ENCODE assay signal across 8 cellular contexts in the genomic region with DNA sequence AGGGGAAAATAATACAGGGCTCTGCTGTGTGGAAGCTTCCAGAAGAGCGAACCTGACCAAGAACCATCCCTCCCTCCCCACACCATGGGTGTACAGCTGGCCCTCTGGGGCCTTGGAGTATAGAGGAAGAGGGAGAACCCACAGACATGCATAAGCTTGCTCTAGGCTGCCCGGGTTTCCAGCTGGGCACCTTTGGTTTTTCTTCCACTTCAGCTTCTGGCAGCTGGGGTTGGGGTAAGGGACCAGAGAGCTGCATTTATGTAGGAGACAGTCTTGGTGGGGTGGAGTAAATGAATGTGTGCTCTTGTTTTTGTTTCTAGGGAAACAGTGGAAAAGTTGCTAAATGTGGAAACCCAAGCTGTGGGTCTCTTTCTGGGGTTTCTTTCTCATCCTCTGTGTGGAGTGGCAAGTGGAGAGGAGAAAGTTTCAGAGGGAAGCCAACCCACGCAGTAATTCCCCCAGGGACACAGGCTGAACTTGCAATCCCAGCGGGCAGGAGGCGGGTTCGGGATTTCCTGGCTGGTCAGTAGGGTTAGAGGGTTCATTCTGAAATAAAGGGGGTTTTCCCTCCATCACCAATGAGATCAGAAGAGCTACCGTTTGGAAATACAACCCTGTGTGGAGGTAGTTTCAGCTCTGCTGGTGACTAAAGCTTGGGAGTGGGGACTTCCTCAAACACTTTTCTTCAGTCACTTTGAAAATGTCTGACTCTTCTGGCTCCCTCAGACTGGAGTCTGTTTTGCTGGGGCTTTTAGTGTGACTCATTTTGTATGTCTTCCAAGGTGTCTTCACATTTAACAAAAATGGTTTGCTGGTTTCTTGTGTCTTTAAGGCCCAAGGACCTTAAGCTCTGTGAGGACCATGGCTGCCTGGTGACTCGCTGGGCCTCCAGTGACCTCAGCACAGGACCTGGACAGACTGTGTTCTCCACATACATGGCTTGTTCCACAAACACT. TPM values are rescaled to one million over a fixed set of nuclear protein-coding genes. Genes with fewer than 3 reads are reported as not detected.
DNase-seq lines count a peak whose midpoint lies in the region; ATAC-seq and TF ChIP-seq lines count a peak whose summit lies in the region.

No MANE protein-coding gene starts in this region.

- H3K27me3 ChIP-seq in PC-9 (ENCODE audit: insufficient read depth, low read depth): no peaks in the 10 kb centered on the region
- peaks cover 0 to 3% (median 0%) of the 10 kb centered on the region in 4 donors for H3K27me3 ChIP-seq in esophagus squamous epithelium

- H3F3A ChIP-seq in PC-9 (ENCODE audit: insufficient read depth, low read depth): peaks cover 31% of the 10 kb centered on the region

- no peaks in the 10 kb centered on the region for H4K20me1 ChIP-seq in PC-9 (ENCODE audit: insufficient read depth)

- H3K27ac ChIP-seq in PC-9: peak overlapping the region; percentile 24; the same call in 1 of the 2 replicates
- H3K27ac ChIP-seq in esophagus squamous epithelium: peak overlapping the region in 3 of 4 donors; percentile 38 to 74 (median 44)

- intact Hi-C loops in PC-9 (cut with micrococcal nuclease; ENCODE audit: unreplicated experiment) (no loop called here), esophagus squamous epithelium (cut with DNase I) (no loop called here)

- no peak for TF ChIP-seq CTCF in PC-9 (conservative IDR thresholded peaks at IDR 0.05)
- TF ChIP-seq CTCF in esophagus squamous epithelium (IDR thresholded peaks at IDR 0.05): no peak

- peaks cover 14% of the 10 kb centered on the region; the same call in 1 of the 2 replicates for H3K9me3 ChIP-seq in PC-9 (ENCODE audit: insufficient read depth, low read depth)
- H3K9me3 ChIP-seq in esophagus squamous epithelium: no peaks in the 10 kb centered on the region

- no peak for TF ChIP-seq POLR2A in esophagus squamous epithelium (IDR thresholded peaks at IDR 0.05)

- H2AFZ ChIP-seq in PC-9: no peak overlapping the region

- H3K4me1 ChIP-seq in PC-9 (replicated peaks; ENCODE audit: insufficient read depth): peaks cover 38% of the 10 kb centered on the region
- H3K4me1 ChIP-seq in esophagus squamous epithelium: peaks cover 0 to 25% (median 15%) of the 10 kb centered on the region in 3 donors

- H3K79me2 ChIP-seq in PC-9 (ENCODE audit: low read depth): no peaks in the 10 kb centered on the region

- H3K36me3 ChIP-seq in PC-9 (ENCODE audit: low read depth) (no peaks in the 10 kb centered on the region), esophagus squamous epithelium (no peaks in the 10 kb centered on the region)

- BruUV-seq in PC-9 (replicated peaks; lab: Mats Ljungman, UMichigan): no TSS peak

- no peaks in the 10 kb centered on the region for H3K9me2 ChIP-seq in PC-9 (ENCODE audit: insufficient read depth)

- CTCF ChIA-PET in PC-9 (lab: Charles Lee): no interaction called here

- DNase-seq in PC-9 (no peak), esophagus squamous epithelium (lab: John Stamatoyannopoulos, UW) (no peak), iPS-NIHi7 (ENCODE audit: extremely low spot score) (no peak), NCI-H1436 treated with DMSO at 0.1 percent for 48 hours (lab: John Stamatoyannopoulos, UW) (no peak), HUDEP-2 (lab: John Stamatoyannopoulos, UW; ENCODE audit: unreplicated experiment in 76 of 76) (no peak)
- peak; percentile 63 for DNase-seq in stimulated activated CD4-positive, alpha-beta T cell treated with anti-CD3 and anti-CD28 coated beads, Interleukin-4, amount 100 ng/mL, for 24 hours

- no peak overlapping the region for H3K4me2 ChIP-seq in PC-9

- POLR2A ChIA-PET in PC-9 (lab: Charles Lee; ENCODE audit: unreplicated experiment): interaction anchor here (0.6 kb wide), 2 partner anchors 46 to 81 kb away, joined by 4 to 5 read pairs; no protein-coding TSS in a partner anchor

- no peak overlapping the region for H3K4me3 ChIP-seq in PC-9
- H3K4me3 ChIP-seq in esophagus squamous epithelium: no peak overlapping the region

- WGBS in esophagus squamous epithelium, 2 donors: 32 to 38% methylated on average over 7 to 8 of the region's 8 CpGs

- ATAC-seq in GM18517 (IDR thresholded peaks at IDR 0.05; ENCODE audit: unreplicated experiment) (peak; percentile 49), HG02623 (IDR thresholded peaks at IDR 0.05; ENCODE audit: unreplicated experiment) (peak; percentile 48)

RNA-seq across cellular contexts. Expression of gene SRGN, which starts 22.2 kb away (rescaled TPM):
- total RNA-seq in PC-9 (2021) (57.4 and 58.9 TPM in 2 replicates), esophagus squamous epithelium (10 to 100 TPM in 3 of 4 donors, 1 to 10 TPM in 1; 3.5 to 64.1 (median 37.9) TPM)

RNA-seq across cellular contexts. Expression of gene VPS26A, which starts 58.3 kb away (rescaled TPM):
- 90.0 and 102 TPM in 2 replicates for total RNA-seq in PC-9 (2021)
- 10 to 100 TPM; 31.5 to 43.1 (median 37.4) TPM for total RNA-seq in esophagus squamous epithelium
